9 cellular contexts compared by ENCODE assay signal in the genomic region with DNA sequence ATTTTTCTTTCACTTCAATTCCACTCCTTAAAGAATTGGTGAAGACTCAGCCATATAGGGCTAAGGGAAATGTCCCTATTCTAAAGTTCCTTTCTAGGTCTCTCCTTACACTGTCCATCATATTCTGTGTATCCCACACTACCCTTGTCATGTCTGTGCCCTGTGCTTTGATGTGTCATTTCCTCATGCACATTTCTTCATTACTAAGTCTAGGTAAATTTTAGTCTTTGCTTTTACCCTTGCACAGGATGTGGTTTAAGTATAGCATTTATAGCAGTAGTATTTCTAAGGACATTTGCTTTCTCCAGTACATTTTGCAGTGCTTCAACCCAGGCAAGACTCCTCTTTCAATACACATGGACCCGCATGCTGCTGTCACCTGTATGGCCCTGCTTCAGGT.
DNase-seq lines count a peak whose midpoint lies in the region; ATAC-seq and TF ChIP-seq lines count a peak whose summit lies in the region.
"Had no signal": no experiment of that assay in that cellular context is flagged by ENCODE, and none has a peak within 500 bp of the region (broad histone marks: within the 10 kb centered on the region; RNA-seq: fewer than 3 reads in every experiment).

No MANE protein-coding gene starts in this region.

- peak; percentile 18 for DNase-seq in M059J (ENCODE audit: low read depth)
- no peak for DNase-seq in mucosa of descending colon
- no peak for DNase-seq in superior temporal gyrus (ENCODE audit: extremely low spot score)
- no peak for DNase-seq in uterus
- DNase-seq in ecto neural progenitor cell (ENCODE audit: low spot score) = no peak
- DNase-seq: H9, kidney had no signal

- no peaks in the 10 kb centered on the region for H3K27me3 ChIP-seq in uterus

- H3K36me3 ChIP-seq in mucosa of descending colon (ENCODE audit: low read depth) (no peaks in the 10 kb centered on the region), uterus (no peaks in the 10 kb centered on the region)

- H3K4me1 ChIP-seq in mucosa of descending colon (ENCODE audit: low read depth) (no peaks in the 10 kb centered on the region), uterus (no peaks in the 10 kb centered on the region)

- H3K9me3 ChIP-seq in mucosa of descending colon = no peaks in the 10 kb centered on the region
- no peaks in the 10 kb centered on the region for H3K9me3 ChIP-seq in uterus

- intact Hi-C loops in mucosa of descending colon (cut with DNase I, micrococcal nuclease) (no loop called here), uterus (cut with DNase I; ENCODE audit: low total_unique reads) (no loop called here)

- no peak for TF ChIP-seq CTCF in mucosa of descending colon (IDR thresholded peaks at IDR 0.05)
- TF ChIP-seq CTCF in uterus (IDR thresholded peaks at IDR 0.05) = no peak

- H3K4me3 ChIP-seq in mucosa of descending colon (no peak overlapping the region), uterus (no peak overlapping the region)

- TF ChIP-seq POLR2A in uterus (IDR thresholded peaks at IDR 0.05) = no peak

- no peak overlapping the region for H3K27ac ChIP-seq in uterus

- ATAC-seq in GM19023 (IDR thresholded peaks at IDR 0.05; ENCODE audit: unreplicated experiment) (peak; percentile 88), HG02610 (IDR thresholded peaks at IDR 0.05; ENCODE audit: unreplicated experiment) (peak; percentile 98), mucosa of descending colon (peak; percentile 53)
